Comparison of ENCODE assay signal across 1 cellular context in genomic region chr5:179821298-179822058, GRCh38.
A peak's percentile ranks its signal among the peaks of the same experiment; 100 is the strongest.
TF ChIP-seq lines count a peak whose summit lies in the region.

No MANE protein-coding gene starts in this region.

TF ChIP-seq in HEK293, 187 proteins besides CTCF, POLR2A, EP300 and RAD21 (continued from another document and continues in another):
- TF ChIP-seq ZBTB26 (tag by site-specific recombination; optimal IDR thresholded peaks at IDR 0.05) (peak; percentile 79), GLI2 (tag by site-specific recombination; IDR thresholded peaks at IDR 0.05; ENCODE audit: borderline replicate concordance, low read depth) (no peak), PRDM10 (tag by site-specific recombination; IDR thresholded peaks at IDR 0.05) (peak; percentile 86), ZBTB8A (tag by site-specific recombination; IDR thresholded peaks at IDR 0.05) (peak; percentile 81), GLIS1 (tag by site-specific recombination; IDR thresholded peaks at IDR 0.05) (peak; percentile 90), YY1 (tag by site-specific recombination; IDR thresholded peaks at IDR 0.05) (no peak), ZNF148 (tag by site-specific recombination; IDR thresholded peaks at IDR 0.05; ENCODE audit: borderline replicate concordance) (0 out of 2 replicates have a peak, but pooled peaks have one; percentile 24), KLF1 (tag by site-specific recombination; IDR thresholded peaks at IDR 0.05) (peak; percentile 40; the same call in 1 of the 2 replicates), ZNF585B (tag by site-specific recombination; IDR thresholded peaks at IDR 0.05) (no peak), FEZF1 (tag by site-specific recombination; IDR thresholded peaks at IDR 0.05) (no peak), IKZF3 (tag by site-specific recombination; IDR thresholded peaks at IDR 0.05) (peak; percentile 47), ZNF292 (tag by site-specific recombination; IDR thresholded peaks at IDR 0.05; ENCODE audit: borderline replicate concordance, low read depth) (no peak), ZNF692 (tag by site-specific recombination; IDR thresholded peaks at IDR 0.05) (peak; percentile 46; the same call in 1 of the 2 replicates), ZNF48 (tag by site-specific recombination; IDR thresholded peaks at IDR 0.05) (no peak), ZIC2 (tag by site-specific recombination; IDR thresholded peaks at IDR 0.05) (peak; percentile 86), KLF17 (tag by site-specific recombination; IDR thresholded peaks at IDR 0.05) (peak; percentile 53; the same call in 1 of the 2 replicates), ZNF140 (tag by site-specific recombination; IDR thresholded peaks at IDR 0.05) (no peak), PRDM2 (tag by site-specific recombination; IDR thresholded peaks at IDR 0.05; ENCODE audit: borderline replicate concordance) (no peak), KLF9 (tag by site-specific recombination; IDR thresholded peaks at IDR 0.05; ENCODE audit: low read depth) (0 out of 2 replicates have a peak, but pooled peaks have one; percentile 45), KLF7 (tag by site-specific recombination; IDR thresholded peaks at IDR 0.05; ENCODE audit: borderline replicate concordance) (no peak; the same call in 1 of the 2 replicates), REPIN1 (tag by site-specific recombination; IDR thresholded peaks at IDR 0.05; ENCODE audit: low read depth) (no peak), ZBTB17 (tag by site-specific recombination; IDR thresholded peaks at IDR 0.05) (peak; percentile 60; the same call in 1 of the 2 replicates), ZNF843 (tag by site-specific recombination; IDR thresholded peaks at IDR 0.05) (peak; percentile 47; the same call in 1 of the 2 replicates), ZNF555 (tag by site-specific recombination; conservative IDR thresholded peaks at IDR 0.05) (no peak), ZNF354C (tag by site-specific recombination; IDR thresholded peaks at IDR 0.05; ENCODE audit: borderline replicate concordance, low read depth) (no peak), ZNF2 (tag by site-specific recombination; IDR thresholded peaks at IDR 0.05) (peak; percentile 38; the same call in 1 of the 2 replicates), ZNF174 (tag by site-specific recombination; IDR thresholded peaks at IDR 0.05) (no peak), ZFHX2 (tag by site-specific recombination; conservative IDR thresholded peaks at IDR 0.05) (peak; percentile 18; the same call in 1 of the 2 replicates), ZNF610 (tag by site-specific recombination; IDR thresholded peaks at IDR 0.05; ENCODE audit: borderline replicate concordance) (peak; percentile 63; the same call in 1 of the 2 replicates), ZSCAN23 (tag by site-specific recombination; IDR thresholded peaks at IDR 0.05) (no peak), ZNF558 (tag by site-specific recombination; IDR thresholded peaks at IDR 0.05) (no peak), ZBTB44 (tag by site-specific recombination; IDR thresholded peaks at IDR 0.05) (no peak), ZNF664 (tag by site-specific recombination; IDR thresholded peaks at IDR 0.05) (no peak), BCL11B (tag by site-specific recombination; IDR thresholded peaks at IDR 0.05; ENCODE audit: low read depth) (peak; percentile 65; the same call in 1 of the 2 replicates), ZNF660 (tag by site-specific recombination; IDR thresholded peaks at IDR 0.05) (0 out of 2 replicates have a peak, but pooled peaks have one; percentile 39), ZNF777 (tag by site-specific recombination; IDR thresholded peaks at IDR 0.05; ENCODE audit: borderline replicate concordance) (no peak), ZNF404 (tag by site-specific recombination; IDR thresholded peaks at IDR 0.05) (no peak)
